ENCODE assay signal across 8 cellular contexts in genomic region chr14:72894323-72894622, GRCh38. TPM values are rescaled to one million over a fixed set of nuclear protein-coding genes. Genes with fewer than 3 reads are reported as not detected.
DNase-seq lines count a peak whose midpoint lies in the region; ATAC-seq and TF ChIP-seq lines count a peak whose summit lies in the region.

No MANE protein-coding gene starts in this region.

- peak overlapping the region; percentile 97 for H3K4me3 ChIP-seq in ACC112 (ENCODE audit: low read depth, low read length)
- H3K4me3 ChIP-seq in choroid plexus epithelial cell (ENCODE audit: low read depth, low read length), result peak overlapping the region; percentile 70

- H3K36me3 ChIP-seq in ACC112 (ENCODE audit: insufficient read depth, low read length), result no peaks in the 10 kb centered on the region

- H3K27ac Mint-ChIP-seq in IgD-negative memory B cell (peak overlapping the region; percentile 83 to 94 (median 89)), naive B cell (peak overlapping the region in 4 of 6 donors; percentile 4 to 95 (median 73))

- no peak overlapping the region for H3K27ac ChIP-seq in ACC112 (ENCODE audit: low read depth, low read length)

- H3K36me3 Mint-ChIP-seq in IgD-negative memory B cell, result no peaks in the 10 kb centered on the region
- no peaks in the 10 kb centered on the region for H3K36me3 Mint-ChIP-seq in naive B cell

- DNase-seq in choroid plexus epithelial cell (ENCODE audit: low read depth), result no peak
- DNase-seq in naive B cell, result no peak
- DNase-seq in NCI-H524 treated with DMSO at 0.1 percent for 48 hours (lab: John Stamatoyannopoulos, UW), result no peak

- H3K4me1 ChIP-seq in ACC112 (ENCODE audit: control insufficient read depth, insufficient read depth, low read length, unreplicated experiment), result peaks cover 8% of the 10 kb centered on the region

- no peak for ATAC-seq in naive B cell (ENCODE audit: low read depth in 2 of 2)
- no peak for ATAC-seq in GM18517 (IDR thresholded peaks at IDR 0.05; ENCODE audit: unreplicated experiment)
- no peak for ATAC-seq in HG03159 (IDR thresholded peaks at IDR 0.05; ENCODE audit: unreplicated experiment)
- ATAC-seq in GM19035 (IDR thresholded peaks at IDR 0.05; ENCODE audit: unreplicated experiment), result no peak

- H3K4me1 Mint-ChIP-seq in IgD-negative memory B cell (peaks cover 10 to 17% (median 14%) of the 10 kb centered on the region in 3 donors), naive B cell (peaks cover 31 to 40% (median 36%) of the 10 kb centered on the region in 3 donors)

- H3K9me3 Mint-ChIP-seq in IgD-negative memory B cell (no peaks in the 10 kb centered on the region), naive B cell (no peaks in the 10 kb centered on the region)

- H2AFZ ChIP-seq in ACC112 (ENCODE audit: low read length, unreplicated experiment), result peak overlapping the region; percentile 99

- H3K79me2 ChIP-seq in ACC112 (ENCODE audit: control insufficient read depth, insufficient read depth, low read length, unreplicated experiment), result no peaks in the 10 kb centered on the region

- peaks cover 11% of the 10 kb centered on the region for H3K27me3 Mint-ChIP-seq in IgD-negative memory B cell
- peaks cover 0 to 13% (median 4%) of the 10 kb centered on the region in 3 donors for H3K27me3 Mint-ChIP-seq in naive B cell

- no peaks in the 10 kb centered on the region for H3K27me3 ChIP-seq in ACC112 (ENCODE audit: insufficient read depth, low read length)

- no peak for TF ChIP-seq CTCF in choroid plexus epithelial cell (conservative IDR thresholded peaks at IDR 0.05; ENCODE audit: low read depth, low read length)

- H3K4me3 Mint-ChIP-seq in IgD-negative memory B cell (peak overlapping the region; percentile 97 to 99 (median 98)), naive B cell (peak overlapping the region; percentile 92 to 100 (median 98))

RNA-seq across cellular contexts. Expression of gene DPF3, which starts 0.4 kb away (rescaled TPM):
- 6.0 TPM for polyA plus RNA-seq in IgD-negative memory B cell
- 1 to 10 TPM; 4.2 to 9.0 (median 6.1) TPM for polyA plus RNA-seq in naive B cell (ENCODE audit: low read depth in 6 of 6)

RNA-seq across cellular contexts. Expression of gene DCAF4, which starts 32.0 kb away (rescaled TPM):
- polyA plus RNA-seq in IgD-negative memory B cell, result 21.0 TPM
- polyA plus RNA-seq in naive B cell (ENCODE audit: low read depth in 6 of 6), result 10 to 100 TPM; 11.9 to 19.0 (median 13.3) TPM
